ENCODE assay signal across 22 cellular contexts in the genomic region with DNA sequence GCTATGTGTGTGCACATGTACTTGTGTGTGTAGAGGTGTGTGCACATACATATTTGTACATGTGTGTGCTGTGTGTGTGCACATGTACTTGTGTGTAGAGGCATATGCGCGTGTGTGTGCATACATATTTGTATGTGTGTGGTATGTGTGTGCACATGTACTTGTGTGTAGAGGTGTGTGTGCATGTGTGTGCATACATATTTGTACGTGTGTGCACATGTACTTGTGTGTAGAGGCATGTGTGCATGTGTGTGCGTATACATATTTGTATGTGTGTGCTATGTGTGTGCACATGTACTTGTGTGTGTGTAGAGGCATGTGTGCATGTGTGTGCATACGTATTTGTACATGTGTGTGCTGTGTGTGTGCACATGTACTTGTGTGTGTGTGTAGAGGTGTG.
DNase-seq lines count a peak whose midpoint lies in the region; ATAC-seq, FAIRE-seq and TF ChIP-seq lines count a peak whose summit lies in the region.
"Had no signal": no experiment of that assay in that cellular context is flagged by ENCODE, and none has a peak within 500 bp of the region (broad histone marks: within the 10 kb centered on the region; RNA-seq: fewer than 3 reads in every experiment).

No MANE protein-coding gene starts in this region.

- H2BK5ac ChIP-seq in mesenchymal stem cell (ENCODE audit: low read depth, low read length, poor library complexity, severe bottlenecking), result no peak overlapping the region

- no peaks in the 10 kb centered on the region for H3K79me2 ChIP-seq in HepG2 (ENCODE audit: insufficient read depth, low read length)

- H3K4me3 ChIP-seq in HepG2 (replicated peaks in 1 of 3; ENCODE audit: insufficient read depth in 1 of 3, low read depth in 2 of 3, low read length in 3 of 3), result no peak overlapping the region
- H3K4me3 ChIP-seq in right lobe of liver, result no peak overlapping the region
- no peak overlapping the region for H3K4me3 ChIP-seq in mesenchymal stem cell (ENCODE audit: insufficient read depth in 1 of 2, low read depth in 1 of 2, low read length in 2 of 2)
- H3K4me3 ChIP-seq: BLaER1, GM12878 had no signal

- POLR2A ChIA-PET in HepG2 (lab: Yijun Ruan, JAX), result no interaction called here

- no peak overlapping the region for H2BK12ac ChIP-seq in mesenchymal stem cell (ENCODE audit: low read length in 2 of 2)

- H3K4ac ChIP-seq in mesenchymal stem cell (ENCODE audit: low read depth in 1 of 2, low read length in 2 of 2), result no peak overlapping the region

- intact Hi-C loops in HepG2 (cut with micrococcal nuclease; ENCODE audit: unreplicated experiment), result no loop called here
- intact Hi-C loops in right lobe of liver (cut with DNase I), result no loop called here

- in situ Hi-C loops in HepG2 (cut with HindIII; ENCODE audit: extremely low pct_ligation_motif_present, low pct_unique_long_range_greater_than_20kb), result no loop called here

- H3K9ac ChIP-seq in HepG2 (ENCODE audit: insufficient read depth, low read depth, low read length) (no peak overlapping the region), mesenchymal stem cell (ENCODE audit: low read length) (no peak overlapping the region)
- H3K9ac ChIP-seq: BLaER1 had no signal

- no peaks in the 10 kb centered on the region; a peak in 1 of 5 replicates for H3K27me3 ChIP-seq in HepG2 (ENCODE audit: control insufficient read depth in 1 of 2, insufficient read depth in 2 of 2, low read length in 2 of 2)
- no peaks in the 10 kb centered on the region for H3K27me3 ChIP-seq in right lobe of liver
- no peaks in the 10 kb centered on the region for H3K27me3 ChIP-seq in mesenchymal stem cell (ENCODE audit: control insufficient read depth in 1 of 2, insufficient read depth in 1 of 2, low read length in 2 of 2)
- H3K27me3 ChIP-seq: BLaER1 had no signal

- no peak for ATAC-seq in HepG2
- no peak for ATAC-seq in right lobe of liver
- ATAC-seq in GM21367 (IDR thresholded peaks at IDR 0.05; ENCODE audit: unreplicated experiment), result no peak
- ATAC-seq in HG03280 (IDR thresholded peaks at IDR 0.05; ENCODE audit: unreplicated experiment), result no peak
- ATAC-seq: CD8-positive, alpha-beta T cell; GM12878; HCT116 had no signal

- H2BK120ac ChIP-seq in mesenchymal stem cell (ENCODE audit: low read depth, low read length), result no peak overlapping the region

- H3K9me3 ChIP-seq in HepG2 (ENCODE audit: low read length), result peaks cover 63% of the 10 kb centered on the region
- no peaks in the 10 kb centered on the region for H3K9me3 ChIP-seq in right lobe of liver
- peaks cover 18% of the 10 kb centered on the region for H3K9me3 ChIP-seq in mesenchymal stem cell (ENCODE audit: control insufficient read depth, low read length)
- H3K9me3 ChIP-seq: BLaER1 had no signal

- H3K23ac ChIP-seq in mesenchymal stem cell (ENCODE audit: low read length in 2 of 2), result no peak overlapping the region

- H3K4me2 ChIP-seq in HepG2 (ENCODE audit: low read depth, low read length) (no peak overlapping the region), mesenchymal stem cell (ENCODE audit: low read length, poor library complexity, severe bottlenecking) (no peak overlapping the region)
- H3K4me2 ChIP-seq: BLaER1 had no signal

- CTCF ChIA-PET in HepG2 (lab: Yijun Ruan, JAX; ENCODE audit: low intra/inter-chr PET ratio, low total read pairs), result no interaction called here

- no peaks in the 10 kb centered on the region for H3K79me1 ChIP-seq in mesenchymal stem cell (replicated peaks; ENCODE audit: low read length, poor library complexity, severe bottlenecking)

- H4K8ac ChIP-seq in mesenchymal stem cell (ENCODE audit: low read length), result no peak overlapping the region

- H3K36me3 ChIP-seq in HepG2 (replicated peaks in 1 of 2; ENCODE audit: control insufficient read depth in 1 of 2, insufficient read depth in 2 of 2, low read length in 2 of 2) (no peaks in the 10 kb centered on the region), right lobe of liver (no peaks in the 10 kb centered on the region), mesenchymal stem cell (ENCODE audit: control insufficient read depth in 1 of 2, insufficient read depth in 2 of 2, low read depth in 1 of 2, low read length in 2 of 2) (no peaks in the 10 kb centered on the region)
- H3K36me3 ChIP-seq: BLaER1 had no signal

- H3K4me1 ChIP-seq in HepG2 (ENCODE audit: insufficient read depth, low read length), result no peaks in the 10 kb centered on the region
- H3K4me1 ChIP-seq in right lobe of liver, result no peaks in the 10 kb centered on the region
- no peaks in the 10 kb centered on the region for H3K4me1 ChIP-seq in mesenchymal stem cell (ENCODE audit: control insufficient read depth, insufficient read depth, low read depth, low read length)

- TF ChIP-seq EP300 in HepG2 (IDR thresholded peaks at IDR 0.05; ENCODE audit: low read depth in 2 of 2, low read length in 2 of 2) (no peak), HepG2 (CRISPR knock-in tag; IDR thresholded peaks at IDR 0.05; ENCODE audit: borderline replicate concordance) (no peak)

- H4K91ac ChIP-seq in mesenchymal stem cell (ENCODE audit: low read length), result peak overlapping the region; percentile 18

- WGBS in HepG2 (ENCODE audit: low lambda C conversion rate), result 3% methylated on average over 5 of the region's 5 CpGs
- 32% methylated on average over 2 of the region's 5 CpGs for WGBS in right lobe of liver (ENCODE audit: insufficient coverage, low coverage, low lambda C conversion rate, missing lambda C conversion rate)
- 81% methylated on average over 5 of the region's 5 CpGs for WGBS in mesenchymal stem cell

- H2AK5ac ChIP-seq in mesenchymal stem cell (ENCODE audit: low read length, severe bottlenecking), result no peak overlapping the region

- no peak for FAIRE-seq in HepG2 (lab: Jason Lieb, UNC)
- peak; percentile 71 for FAIRE-seq in urothelium cell line (lab: Jason Lieb, UNC)
- FAIRE-seq: A204.1, D721Med, GM12878, GM19239 had no signal

- TF ChIP-seq RAD21 in HepG2 (CRISPR knock-in tag; IDR thresholded peaks at IDR 0.05), result no peak

- H4K20me1 ChIP-seq in HepG2 (ENCODE audit: insufficient read depth, low read length), result no peaks in the 10 kb centered on the region
- H4K20me1 ChIP-seq: BLaER1 had no signal

- no TSS peak for BruUV-seq in HepG2 (replicated peaks; lab: Mats Ljungman, UMichigan)

- H3K27ac ChIP-seq in HepG2 (ENCODE audit: extremely low read length, insufficient read depth, low read length), result no peak overlapping the region
- no peak overlapping the region for H3K27ac ChIP-seq in right lobe of liver
- H3K27ac ChIP-seq in mesenchymal stem cell (ENCODE audit: low read length, poor library complexity, severe bottlenecking), result no peak overlapping the region
- H3K27ac ChIP-seq: 22Rv1, BLaER1, C4-2B had no signal

- no peak for TF ChIP-seq CTCF in HepG2 (CRISPR knock-in tag; IDR thresholded peaks at IDR 0.05)
- no peak for TF ChIP-seq CTCF in right lobe of liver (IDR thresholded peaks at IDR 0.05)

- no peak overlapping the region for H2AFZ ChIP-seq in HepG2 (ENCODE audit: low read length)
- no peak overlapping the region for H2AFZ ChIP-seq in mesenchymal stem cell (ENCODE audit: low read depth, low read length)

- no peak overlapping the region for H2BK15ac ChIP-seq in mesenchymal stem cell (ENCODE audit: low read depth, poor library complexity, severe bottlenecking)

- H3K18ac ChIP-seq in mesenchymal stem cell (ENCODE audit: low read depth in 1 of 2, low read length in 2 of 2), result no peak overlapping the region

- DNase-seq in HepG2 (ENCODE audit: low spot score), result no peak
- DNase-seq in right lobe of liver, result no peak
- DNase-seq in mesenchymal stem cell, result no peak
- no peak for DNase-seq in urothelium cell line (ENCODE audit: low spot score)
- DNase-seq: CD4-positive, CD25-positive, alpha-beta regulatory T cell; CD8-positive, alpha-beta T cell; DMS 273 treated with DMSO at 0.1 percent for 48 hours; DMS79; EL; GDM1; H9; HFFc6 had no signal

- no peak for TF ChIP-seq POLR2A in HepG2 (IDR thresholded peaks at IDR 0.05; ENCODE audit: insufficient read depth in 1 of 2, low read depth in 2 of 2, low read length in 2 of 2)
- TF ChIP-seq POLR2A in right lobe of liver (IDR thresholded peaks at IDR 0.05), result no peak

- H3K14ac ChIP-seq in mesenchymal stem cell (ENCODE audit: low read length in 2 of 2), result no peak overlapping the region

TF ChIP-seq in HepG2, 621 proteins besides CTCF, POLR2A, EP300 and RAD21:
- TF ChIP-seq ZNF788 (CRISPR knock-in tag; IDR thresholded peaks at IDR 0.05; ENCODE audit: borderline replicate concordance) (no peak), SNAPC2 (CRISPR knock-in tag; IDR thresholded peaks at IDR 0.05) (no peak), IKZF1 (IDR thresholded peaks at IDR 0.05) (0 out of 2 replicates have a peak, but pooled peaks have one; percentile 56)
- TF ChIP-seq, protein P1, sequence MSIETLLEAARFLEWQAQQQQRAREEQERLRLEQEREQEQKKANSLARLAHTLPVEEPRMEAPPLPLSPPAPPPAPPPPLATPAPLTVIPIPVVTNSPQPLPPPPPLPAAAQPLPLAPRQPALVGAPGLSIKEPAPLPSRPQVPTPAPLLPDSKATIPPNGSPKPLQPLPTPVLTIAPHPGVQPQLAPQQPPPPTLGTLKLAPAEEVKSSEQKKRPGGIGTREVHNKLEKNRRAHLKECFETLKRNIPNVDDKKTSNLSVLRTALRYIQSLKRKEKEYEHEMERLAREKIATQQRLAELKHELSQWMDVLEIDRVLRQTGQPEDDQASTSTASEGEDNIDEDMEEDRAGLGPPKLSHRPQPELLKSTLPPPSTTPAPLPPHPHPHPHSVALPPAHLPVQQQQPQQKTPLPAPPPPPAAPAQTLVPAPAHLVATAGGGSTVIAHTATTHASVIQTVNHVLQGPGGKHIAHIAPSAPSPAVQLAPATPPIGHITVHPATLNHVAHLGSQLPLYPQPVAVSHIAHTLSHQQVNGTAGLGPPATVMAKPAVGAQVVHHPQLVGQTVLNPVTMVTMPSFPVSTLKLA (IDR thresholded peaks at IDR 0.05), result peak; percentile 97
TF ChIP-seq in HepG2: peak in this region for 2.
